Comparison of ENCODE assay signal across 8 cellular contexts in genomic region chr15:101127503-101128076, GRCh38.
DNase-seq lines count a peak whose midpoint lies in the region; ATAC-seq and TF ChIP-seq lines count a peak whose summit lies in the region.

No MANE protein-coding gene starts in this region.

- peaks cover 15% of the 10 kb centered on the region for H3K9me3 Mint-ChIP-seq in type B pancreatic cell

- H2AFZ ChIP-seq in ACC112 (ENCODE audit: low read length, unreplicated experiment) = peak overlapping the region; percentile 31

- peak; percentile 80 for ATAC-seq in GM18873 (IDR thresholded peaks at IDR 0.05; ENCODE audit: low FRiP score, unreplicated experiment)
- ATAC-seq in HG03064 (IDR thresholded peaks at IDR 0.05; ENCODE audit: low read depth, unreplicated experiment) = peak; percentile 54
- peak; percentile 69 for ATAC-seq in esophagus mucosa

- H3K4me3 ChIP-seq in ACC112 (ENCODE audit: low read depth, low read length) = peak overlapping the region; percentile 51

- peaks cover 44% of the 10 kb centered on the region for H3K4me1 Mint-ChIP-seq in type B pancreatic cell (ENCODE audit: unreplicated experiment)

- peak overlapping the region; percentile 99 for H3K27ac ChIP-seq in ACC112 (ENCODE audit: low read depth, low read length)

- H3K27me3 Mint-ChIP-seq in type B pancreatic cell = peaks cover 7% of the 10 kb centered on the region

- H3K4me1 ChIP-seq in ACC112 (ENCODE audit: control insufficient read depth, insufficient read depth, low read length, unreplicated experiment) = peaks cover 63% of the 10 kb centered on the region

- H3K4me3 Mint-ChIP-seq in type B pancreatic cell = peak overlapping the region; percentile 29

- TF ChIP-seq CTCF in type B pancreatic cell (conservative IDR thresholded peaks at IDR 0.05) = no peak

- DNase-seq in NCI-H2196 treated with DMSO at 0.1 percent for 48 hours (lab: John Stamatoyannopoulos, UW; ENCODE audit: unreplicated experiment) = peak; percentile 83
- DNase-seq in activated CD8-positive, alpha-beta memory T cell treated with anti-CD3 and anti-CD28 coated beads for 48 hours (ENCODE audit: low read depth in 2 of 3, low spot score in 2 of 3) = peak in 2 of 3 experiments; percentile 29 to 38
- peak in 41 of 56 donors; percentile 9 to 77 (median 41) for DNase-seq in nucleus accumbens (lab: John Stamatoyannopoulos, UW)
- DNase-seq in type B pancreatic cell (ENCODE audit: extremely low spot score, unreplicated experiment) = no peak

- peaks cover 4% of the 10 kb centered on the region for H3K36me3 Mint-ChIP-seq in type B pancreatic cell

- H3K27me3 ChIP-seq in ACC112 (ENCODE audit: insufficient read depth, low read length) = no peaks in the 10 kb centered on the region

- H3K79me2 ChIP-seq in ACC112 (ENCODE audit: control insufficient read depth, insufficient read depth, low read length, unreplicated experiment) = no peaks in the 10 kb centered on the region

- H3K27ac Mint-ChIP-seq in type B pancreatic cell = peak overlapping the region; percentile 77

- no peaks in the 10 kb centered on the region for H3K36me3 ChIP-seq in ACC112 (ENCODE audit: insufficient read depth, low read length)
